Comparison of ENCODE assay signal across 16 cellular contexts in genomic region chr6:166744654-166745134, GRCh38.
"Had no signal": no experiment of that assay in that cellular context is flagged by ENCODE, and none has a peak within 500 bp of the region (broad histone marks: within the 10 kb centered on the region; RNA-seq: fewer than 3 reads in every experiment).

No MANE protein-coding gene starts in this region.

- ATAC-seq: activated CD4-positive, alpha-beta T cell treated with anti-CD3 and anti-CD28 coated beads for 36 hours; activated CD8-positive, alpha-beta T cell treated with anti-CD3 and anti-CD28 coated beads, Interleukin-2, amount 10 ng/mL, durations not matched to agents 7 days and 5 days; effector memory CD8-positive, alpha-beta T cell; gastroesophageal sphincter; left ventricle myocardium superior; natural killer cell had no signal

- H3K36me3 ChIP-seq: brain microvascular endothelial cell, gastroesophageal sphincter, right atrium auricular region, transverse colon had no signal

- H3K9me3 ChIP-seq: gastroesophageal sphincter, right atrium auricular region, transverse colon had no signal

- H3K4me1 ChIP-seq: right atrium auricular region had no signal

- DNase-seq: activated CD4-positive, alpha-beta T cell treated with anti-CD3 and anti-CD28 coated beads for 36 hours; activated CD8-positive, alpha-beta T cell treated with anti-CD3 and anti-CD28 coated beads, Interleukin-2, amount 10 ng/mL, durations not matched to agents 7 days and 5 days; activated naive CD8-positive, alpha-beta T cell treated with anti-CD3 and anti-CD28 coated beads, Interleukin-2, amount 10 ng/mL, durations not matched to agents 7 days and 5 days; brain microvascular endothelial cell; effector memory CD8-positive, alpha-beta T cell; kidney; left ventricle myocardium superior; natural killer cell; nucleus accumbens; stimulated activated CD4-positive, alpha-beta T cell treated with anti-CD3 and anti-CD28 coated beads, Interleukin-4, amount 100 ng/mL, for 4 hours; stimulated activated CD8-positive, alpha-beta memory T cell treated with anti-CD3 and anti-CD28 coated beads, Interleukin-4, amount 100 ng/mL, for 48 hours; stimulated activated naive CD8-positive, alpha-beta T cell treated with anti-CD3 and anti-CD28 coated beads, Interleukin-15, Interleukin-2, amounts not matched to agents 100 U/mL and 50 U/mL, for 24 hours; transverse colon had no signal

- H3K27me3 ChIP-seq: brain microvascular endothelial cell, gastroesophageal sphincter, right atrium auricular region, transverse colon had no signal

- H3K27ac ChIP-seq: brain microvascular endothelial cell, right atrium auricular region, skin epidermis had no signal

- H3K4me3 ChIP-seq: gastroesophageal sphincter, right atrium auricular region, skin epidermis, transverse colon had no signal

- FAIRE-seq: kidney had no signal
